1 cellular context compared by ENCODE assay signal in genomic region chr11:119378851-119379465, GRCh38.
TF ChIP-seq lines count a peak whose summit lies in the region.

No MANE protein-coding gene starts in this region.

TF ChIP-seq in GM23338, 12 proteins besides CTCF, POLR2A, EP300 and RAD21 (continued from another document):
- TF ChIP-seq STAT1 (IDR thresholded peaks at IDR 0.05; ENCODE audit: unreplicated experiment) (no peak), CREB1 (CRISPR knock-in tag; IDR thresholded peaks at IDR 0.05; ENCODE audit: low read depth) (no peak), EZH2phosphoT487 (IDR thresholded peaks at IDR 0.05; ENCODE audit: unreplicated experiment) (no peak), ZNF114 (CRISPR knock-in tag; IDR thresholded peaks at IDR 0.05) (no peak), ZNF462 (CRISPR knock-in tag; IDR thresholded peaks at IDR 0.05) (no peak)
- TF ChIP-seq, protein P1, sequence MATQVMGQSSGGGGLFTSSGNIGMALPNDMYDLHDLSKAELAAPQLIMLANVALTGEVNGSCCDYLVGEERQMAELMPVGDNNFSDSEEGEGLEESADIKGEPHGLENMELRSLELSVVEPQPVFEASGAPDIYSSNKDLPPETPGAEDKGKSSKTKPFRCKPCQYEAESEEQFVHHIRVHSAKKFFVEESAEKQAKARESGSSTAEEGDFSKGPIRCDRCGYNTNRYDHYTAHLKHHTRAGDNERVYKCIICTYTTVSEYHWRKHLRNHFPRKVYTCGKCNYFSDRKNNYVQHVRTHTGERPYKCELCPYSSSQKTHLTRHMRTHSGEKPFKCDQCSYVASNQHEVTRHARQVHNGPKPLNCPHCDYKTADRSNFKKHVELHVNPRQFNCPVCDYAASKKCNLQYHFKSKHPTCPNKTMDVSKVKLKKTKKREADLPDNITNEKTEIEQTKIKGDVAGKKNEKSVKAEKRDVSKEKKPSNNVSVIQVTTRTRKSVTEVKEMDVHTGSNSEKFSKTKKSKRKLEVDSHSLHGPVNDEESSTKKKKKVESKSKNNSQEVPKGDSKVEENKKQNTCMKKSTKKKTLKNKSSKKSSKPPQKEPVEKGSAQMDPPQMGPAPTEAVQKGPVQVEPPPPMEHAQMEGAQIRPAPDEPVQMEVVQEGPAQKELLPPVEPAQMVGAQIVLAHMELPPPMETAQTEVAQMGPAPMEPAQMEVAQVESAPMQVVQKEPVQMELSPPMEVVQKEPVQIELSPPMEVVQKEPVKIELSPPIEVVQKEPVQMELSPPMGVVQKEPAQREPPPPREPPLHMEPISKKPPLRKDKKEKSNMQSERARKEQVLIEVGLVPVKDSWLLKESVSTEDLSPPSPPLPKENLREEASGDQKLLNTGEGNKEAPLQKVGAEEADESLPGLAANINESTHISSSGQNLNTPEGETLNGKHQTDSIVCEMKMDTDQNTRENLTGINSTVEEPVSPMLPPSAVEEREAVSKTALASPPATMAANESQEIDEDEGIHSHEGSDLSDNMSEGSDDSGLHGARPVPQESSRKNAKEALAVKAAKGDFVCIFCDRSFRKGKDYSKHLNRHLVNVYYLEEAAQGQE (IDR thresholded peaks at IDR 0.05; ENCODE audit: unreplicated experiment) = no peak
